ENCODE assay signal across 8 cellular contexts in genomic region chr2:47072018-47072691, GRCh38.
DNase-seq lines count a peak whose midpoint lies in the region; ATAC-seq, FAIRE-seq and TF ChIP-seq lines count a peak whose summit lies in the region.

No MANE protein-coding gene starts in this region.

- H2BK12ac ChIP-seq in H1 (ENCODE audit: low read depth, low read length), result peak overlapping the region; percentile 100

- H3K9me3 ChIP-seq in H1 (ENCODE audit: insufficient read depth in 2 of 2, low read depth in 1 of 2, low read length in 1 of 2), result no peaks in the 10 kb centered on the region
- no peaks in the 10 kb centered on the region for H3K9me3 ChIP-seq in muscle layer of duodenum (ENCODE audit: control insufficient read depth in 1 of 2, low read length in 2 of 2)
- H3K9me3 ChIP-seq in uterus, result no peaks in the 10 kb centered on the region

- H2BK5ac ChIP-seq in H1 (ENCODE audit: low read depth, low read length), result peak overlapping the region; percentile 93; the same call in 1 of the 2 replicates

- FAIRE-seq in H1 (lab: Jason Lieb, UNC), result no peak

- H2BK120ac ChIP-seq in H1 (replicated peaks; ENCODE audit: low read depth, low read length), result no peak overlapping the region

- peak overlapping the region; percentile 22; the same call in 1 of the 2 replicates for H3K27ac ChIP-seq in H1 (ENCODE audit: low read depth, low read length)
- peak overlapping the region; percentile 90 for H3K27ac ChIP-seq in muscle layer of duodenum (ENCODE audit: low read length)
- peak overlapping the region; percentile 95 to 98 for H3K27ac ChIP-seq in uterus

- H4K5ac ChIP-seq in H1 (ENCODE audit: insufficient read length, low read depth, low read length), result peak overlapping the region; percentile 18

- DNase-seq in GM04504 (ENCODE audit: low read depth) (peak; percentile 91), NOMO-1 treated with dmso at 0.1 percent for 144 hours (lab: John Stamatoyannopoulos, UW; ENCODE audit: unreplicated experiment) (peak; percentile 73), H1 (ENCODE audit: low read depth in 1 of 2, low spot score in 2 of 2) (no peak), uterus (peak; percentile 97 to 98), NCI-H345 (lab: John Stamatoyannopoulos, UW) (no peak), KBM-7 (no peak)

- ATAC-seq in GM18858 (IDR thresholded peaks at IDR 0.05; ENCODE audit: unreplicated experiment), result no peak

- CTCF ChIA-PET in H1 (lab: Charles Lee; ENCODE audit: partially characterized antibody), result interaction anchor here (1.1 to 3.1 kb wide), 9 partner anchors 14 to 251 kb away, joined by 3 to 9 read pairs (median 4); no protein-coding TSS in a partner anchor

- in situ Hi-C loops in KBM-7 (cut with MboI; ENCODE audit: low pct_unique_long_range_greater_than_20kb, low sequenced_read_pairs), result no loop called here

- H3K4ac ChIP-seq in H1 (replicated peaks; ENCODE audit: insufficient read length, low read depth, low read length), result no peak overlapping the region

- TF ChIP-seq CTCF in H1 (IDR thresholded peaks at IDR 0.05; ENCODE audit: control extremely low read depth in 1 of 3, insufficient read depth in 1 of 3, low read depth in 1 of 3, low read length in 3 of 3) (no peak), uterus (IDR thresholded peaks at IDR 0.05) (peak; percentile 16 to 56 (median 22))

- no peak overlapping the region for H3K14ac ChIP-seq in H1 (ENCODE audit: insufficient read length)

- intact Hi-C loops in uterus (cut with DNase I; ENCODE audit: low total_unique reads), result no loop called here

- H3K4me1 ChIP-seq in H1 (replicated peaks in 1 of 4; ENCODE audit: control insufficient read depth in 3 of 4, insufficient read depth in 4 of 4, low read length in 3 of 4) (peaks cover 2 to 38% (median 24%) of the 10 kb centered on the region in 4 experiments), muscle layer of duodenum (ENCODE audit: control insufficient read depth in 1 of 2, insufficient read depth in 2 of 2, low read length in 2 of 2) (peaks cover 53 to 70% of the 10 kb centered on the region in 2 donors), uterus (peaks cover 25 to 40% of the 10 kb centered on the region in 2 donors)

- POLR2A ChIA-PET in H1 (lab: Charles Lee; ENCODE audit: partially characterized antibody), result interaction anchor here (0.7 to 1.5 kb wide), 4 partner anchors 10 to 102 kb away, joined by 3 to 5 read pairs (median 4); no protein-coding TSS in a partner anchor

- peak overlapping the region; percentile 82 for H4K8ac ChIP-seq in H1 (ENCODE audit: extremely low read depth, insufficient read depth, low read length)

- H4K91ac ChIP-seq in H1 (replicated peaks; ENCODE audit: insufficient read length, low read length), result peak overlapping the region; percentile 49

- no peak overlapping the region for H3K9ac ChIP-seq in H1 (replicated peaks in 1 of 4; ENCODE audit: extremely low read depth in 1 of 4, low read depth in 3 of 4, low read length in 3 of 4)

- H3K27me3 ChIP-seq in H1 (replicated peaks in 1 of 4; ENCODE audit: control insufficient read depth in 3 of 4, extremely low read depth in 1 of 4, insufficient read depth in 3 of 4, low read length in 3 of 4) (no peaks in the 10 kb centered on the region), muscle layer of duodenum (ENCODE audit: low read depth, low read length) (no peaks in the 10 kb centered on the region), uterus (no peaks in the 10 kb centered on the region)

- TF ChIP-seq RAD21 in H1 (IDR thresholded peaks at IDR 0.05 in 1 of 2, conservative IDR thresholded peaks at IDR 0.05 in 1 of 2; ENCODE audit: low read depth in 2 of 2, low read length in 2 of 2), result no peak

- H3K36me3 ChIP-seq in H1 (ENCODE audit: control insufficient read depth in 2 of 4, insufficient read depth in 4 of 4, low read length in 3 of 4) (no peaks in the 10 kb centered on the region), muscle layer of duodenum (ENCODE audit: control insufficient read depth in 1 of 2, insufficient read depth in 2 of 2, low read length in 2 of 2) (peaks cover 0 to 5% of the 10 kb centered on the region in 2 donors), uterus (no peaks in the 10 kb centered on the region)

- no peak overlapping the region; the same call in 1 of the 2 replicates for H2AK5ac ChIP-seq in H1 (ENCODE audit: low read depth, low read length)

- peak overlapping the region; percentile 52; the same call in 1 of the 2 replicates for H3K18ac ChIP-seq in H1 (ENCODE audit: extremely low read depth, low read length)

- no peak for TF ChIP-seq EP300 in H1 (IDR thresholded peaks at IDR 0.05; ENCODE audit: borderline replicate concordance in 1 of 2, low read depth in 2 of 2, low read length in 2 of 2)

- no peaks in the 10 kb centered on the region for H3K23me2 ChIP-seq in H1 (ENCODE audit: low read depth, low read length)

- peak overlapping the region; percentile 65; the same call in 1 of the 2 replicates for H2BK15ac ChIP-seq in H1 (ENCODE audit: low read length)

- no peak for TF ChIP-seq POLR2A in H1 (IDR thresholded peaks at IDR 0.05; ENCODE audit: control extremely low read depth in 1 of 2, low read depth in 2 of 2, low read length in 2 of 2)
- peak in 1 of 2 donors; percentile 38 for TF ChIP-seq POLR2A in uterus (IDR thresholded peaks at IDR 0.05)

- H4K20me1 ChIP-seq in H1 (replicated peaks in 1 of 2; ENCODE audit: control insufficient read depth in 1 of 2, insufficient read depth in 2 of 2, low read length in 2 of 2), result no peaks in the 10 kb centered on the region

- H3K79me1 ChIP-seq in H1 (ENCODE audit: low read depth, low read length), result no peaks in the 10 kb centered on the region

- H2AFZ ChIP-seq in H1 (ENCODE audit: low read length), result no peak overlapping the region

- no peaks in the 10 kb centered on the region for H3K79me2 ChIP-seq in H1 (ENCODE audit: control insufficient read depth in 1 of 2, insufficient read depth in 2 of 2, low read length in 2 of 2)

- H3K4me3 ChIP-seq in H1 (ENCODE audit: extremely low read depth in 1 of 4, insufficient read depth in 2 of 4, low read depth in 3 of 4, low read length in 4 of 4), result no peak overlapping the region
- H3K4me3 ChIP-seq in muscle layer of duodenum (ENCODE audit: low read depth in 1 of 2, low read length in 2 of 2), result peak overlapping the region in 1 of 2 donors; percentile 26
- H3K4me3 ChIP-seq in uterus, result no peak overlapping the region

- H2BK20ac ChIP-seq in H1 (ENCODE audit: low read length), result peak overlapping the region; percentile 48; the same call in 1 of the 2 replicates

- H3K23ac ChIP-seq in H1 (ENCODE audit: insufficient read length), result no peak overlapping the region

- 79% methylated on average over 28 of the region's 28 CpGs; no CpG with 5 or more reads in 1 of the 2 experiments for WGBS in H1 (ENCODE audit: extremely low coverage in 1 of 2, insufficient coverage in 1 of 2, insufficient read length in 1 of 2, insufficient replicate concordance in 2 of 2, low coverage in 1 of 2, low lambda C conversion rate in 2 of 2, missing lambda C conversion rate in 1 of 2), 2 experiments

- no peak overlapping the region for H3K4me2 ChIP-seq in H1 (ENCODE audit: insufficient read depth in 1 of 2, low read depth in 2 of 2, low read length in 2 of 2)

- H3K56ac ChIP-seq in H1 (replicated peaks; ENCODE audit: insufficient read length, low read depth, low read length), result no peak overlapping the region

TF ChIP-seq in H1, 55 proteins besides CTCF, POLR2A, EP300 and RAD21:
- TF ChIP-seq BCL11A (IDR thresholded peaks at IDR 0.05; ENCODE audit: low read depth in 2 of 2, low read length in 2 of 2) (no peak), SP1 (IDR thresholded peaks at IDR 0.05; ENCODE audit: low read depth, low read length) (no peak), NRF1 (IDR thresholded peaks at IDR 0.05; ENCODE audit: low read depth, low read length) (no peak), ASH2L (IDR thresholded peaks at IDR 0.05; ENCODE audit: low read length) (no peak), CBX8 (IDR thresholded peaks at IDR 0.05; ENCODE audit: borderline replicate concordance, low read depth, low read length) (no peak), CREB1 (IDR thresholded peaks at IDR 0.05) (no peak), MAFK (IDR thresholded peaks at IDR 0.05; ENCODE audit: low read depth, low read length) (no peak), CBX5 (IDR thresholded peaks at IDR 0.05; ENCODE audit: low read depth, low read length) (no peak), YY1 (IDR thresholded peaks at IDR 0.05; ENCODE audit: low read depth, low read length) (no peak), E2F6 (IDR thresholded peaks at IDR 0.05) (no peak), GABPA (IDR thresholded peaks at IDR 0.05; ENCODE audit: borderline replicate concordance, insufficient read depth, low read length) (no peak)

Comparison
In these comparisons a context has a peak if more than half of its experiments do, and no peak if none do; other contexts are left out.
1. DNase-seq: peak in GM04504 (single experiment), NOMO-1 treated with dmso at 0.1 percent for 144 hours (single experiment) and uterus (2 of 2); none in H1 (0 of 2), NCI-H345 (single experiment) and KBM-7 (single experiment).
2. H3K27ac ChIP-seq: peak in every context shown above with its lines; median percentile 96 in uterus; 90 in muscle layer of duodenum; 22 in H1.
3. CTCF ChIP-seq: peak in uterus (4 of 4); none in H1 (0 of 3).